1 cellular context compared by ENCODE assay signal in the genomic region with DNA sequence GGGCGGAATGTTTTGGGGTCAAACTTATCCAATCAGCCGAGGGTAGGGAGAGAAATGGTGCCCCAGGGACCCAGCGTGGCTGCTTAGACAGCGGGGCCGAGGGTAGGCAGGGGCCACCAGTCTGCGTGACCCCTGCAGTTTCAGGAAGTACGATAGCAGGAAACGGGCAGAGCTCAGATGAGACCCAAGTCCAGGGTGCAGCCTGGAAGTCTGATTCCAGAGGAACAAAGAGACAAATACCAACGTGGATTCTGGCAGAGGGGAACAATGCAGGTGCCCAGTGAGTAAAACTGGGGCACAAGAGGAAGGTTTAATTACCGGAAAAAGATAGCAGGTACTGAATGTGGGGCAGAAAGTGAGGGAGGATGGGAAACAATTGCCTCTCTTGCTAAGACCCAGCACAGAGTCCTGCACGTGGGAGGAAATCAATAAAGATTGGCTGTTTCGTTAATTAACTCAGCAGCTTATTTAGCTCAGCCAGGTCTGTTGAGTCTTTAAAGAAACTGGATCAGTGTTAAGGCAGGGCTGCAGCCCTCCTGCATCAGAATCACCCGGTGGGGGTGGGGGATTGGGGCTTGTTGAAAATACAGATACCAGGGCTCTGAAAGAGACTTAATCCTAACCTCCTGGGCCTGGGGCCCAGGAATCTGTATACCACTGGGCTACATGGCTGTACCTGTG.
TF ChIP-seq lines count a peak whose summit lies in the region.

No MANE protein-coding gene starts in this region.

TF ChIP-seq in GM12878, 131 proteins besides CTCF, POLR2A, EP300 and RAD21 (continued from another document):
- TF ChIP-seq, protein P1, sequence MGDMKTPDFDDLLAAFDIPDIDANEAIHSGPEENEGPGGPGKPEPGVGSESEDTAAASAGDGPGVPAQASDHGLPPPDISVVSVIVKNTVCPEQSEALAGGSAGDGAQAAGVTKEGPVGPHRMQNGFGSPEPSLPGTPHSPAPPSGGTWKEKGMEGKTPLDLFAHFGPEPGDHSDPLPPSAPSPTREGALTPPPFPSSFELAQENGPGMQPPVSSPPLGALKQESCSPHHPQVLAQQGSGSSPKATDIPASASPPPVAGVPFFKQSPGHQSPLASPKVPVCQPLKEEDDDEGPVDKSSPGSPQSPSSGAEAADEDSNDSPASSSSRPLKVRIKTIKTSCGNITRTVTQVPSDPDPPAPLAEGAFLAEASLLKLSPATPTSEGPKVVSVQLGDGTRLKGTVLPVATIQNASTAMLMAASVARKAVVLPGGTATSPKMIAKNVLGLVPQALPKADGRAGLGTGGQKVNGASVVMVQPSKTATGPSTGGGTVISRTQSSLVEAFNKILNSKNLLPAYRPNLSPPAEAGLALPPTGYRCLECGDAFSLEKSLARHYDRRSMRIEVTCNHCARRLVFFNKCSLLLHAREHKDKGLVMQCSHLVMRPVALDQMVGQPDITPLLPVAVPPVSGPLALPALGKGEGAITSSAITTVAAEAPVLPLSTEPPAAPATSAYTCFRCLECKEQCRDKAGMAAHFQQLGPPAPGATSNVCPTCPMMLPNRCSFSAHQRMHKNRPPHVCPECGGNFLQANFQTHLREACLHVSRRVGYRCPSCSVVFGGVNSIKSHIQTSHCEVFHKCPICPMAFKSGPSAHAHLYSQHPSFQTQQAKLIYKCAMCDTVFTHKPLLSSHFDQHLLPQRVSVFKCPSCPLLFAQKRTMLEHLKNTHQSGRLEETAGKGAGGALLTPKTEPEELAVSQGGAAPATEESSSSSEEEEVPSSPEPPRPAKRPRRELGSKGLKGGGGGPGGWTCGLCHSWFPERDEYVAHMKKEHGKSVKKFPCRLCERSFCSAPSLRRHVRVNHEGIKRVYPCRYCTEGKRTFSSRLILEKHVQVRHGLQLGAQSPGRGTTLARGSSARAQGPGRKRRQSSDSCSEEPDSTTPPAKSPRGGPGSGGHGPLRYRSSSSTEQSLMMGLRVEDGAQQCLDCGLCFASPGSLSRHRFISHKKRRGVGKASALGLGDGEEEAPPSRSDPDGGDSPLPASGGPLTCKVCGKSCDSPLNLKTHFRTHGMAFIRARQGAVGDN (IDR thresholded peaks at IDR 0.05) = peak; percentile 46; the same call in 1 of the 2 replicates
- peak; percentile 68 for TF ChIP-seq NR2F1 (conservative IDR thresholded peaks at IDR 0.05)
- TF ChIP-seq YY1 (IDR thresholded peaks at IDR 0.05; ENCODE audit: low read depth, low read length) = no peak
- TF ChIP-seq SKIL (IDR thresholded peaks at IDR 0.05; ENCODE audit: low read depth, poor library complexity, severe bottlenecking) = peak; percentile 22
- TF ChIP-seq SREBF2 (IDR thresholded peaks at IDR 0.05; ENCODE audit: low read length) = no peak
- TF ChIP-seq TAF1 (IDR thresholded peaks at IDR 0.05; ENCODE audit: borderline replicate concordance, low read depth, low read length) = peak; percentile 16; the same call in 1 of the 2 replicates
- TF ChIP-seq RUNX3 (IDR thresholded peaks at IDR 0.05; ENCODE audit: low read length) = 0 out of 2 replicates have a peak, but pooled peaks have one; percentile 12
- TF ChIP-seq BCL11A (IDR thresholded peaks at IDR 0.05; ENCODE audit: low read depth, low read length) = no peak
- TF ChIP-seq BHLHE40 (IDR thresholded peaks at IDR 0.05; ENCODE audit: borderline replicate concordance in 1 of 2, low read depth in 2 of 2, low read length in 1 of 2) = peak in 1 of 2 experiments; percentile 40; a peak in 1 of 4 replicates
- TF ChIP-seq NRF1 (conservative IDR thresholded peaks at IDR 0.05; ENCODE audit: low read depth, low read length) = no peak
- TF ChIP-seq YBX1 (IDR thresholded peaks at IDR 0.05) = no peak
- no peak for TF ChIP-seq STAT1 (conservative IDR thresholded peaks at IDR 0.05)
